ENCODE assay signal across 10 cellular contexts in the genomic region with DNA sequence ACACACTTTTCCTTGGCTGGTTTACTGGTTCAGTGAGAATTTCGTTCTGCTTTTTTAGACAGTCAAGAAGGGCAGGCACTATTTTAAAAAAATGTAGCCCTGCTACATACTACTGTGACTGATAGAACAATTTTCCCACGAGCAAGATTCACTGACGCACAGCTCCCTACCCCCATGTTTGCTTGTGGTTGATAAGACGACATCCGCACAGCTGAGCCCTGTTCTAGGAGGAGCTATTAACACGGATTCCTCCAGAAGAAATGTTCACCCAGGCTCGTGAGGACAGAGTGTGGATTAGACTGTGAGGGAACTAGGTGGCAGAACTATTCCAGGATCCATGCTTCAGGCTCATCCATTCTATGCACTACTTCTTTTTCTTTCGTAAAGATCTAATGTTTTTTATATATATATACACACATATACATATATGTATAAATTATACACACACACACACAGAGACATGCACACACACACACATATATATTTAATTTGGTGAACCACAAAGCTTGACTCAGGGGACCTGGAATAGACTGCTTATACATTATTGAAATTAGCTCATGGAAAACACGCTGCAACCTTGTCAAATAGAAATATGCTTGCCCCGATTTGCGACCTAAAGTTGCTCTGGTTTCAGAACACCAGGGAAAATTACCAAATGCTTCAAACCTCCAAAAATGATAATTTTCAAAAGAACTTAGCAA.
DNase-seq lines count a peak whose midpoint lies in the region; ATAC-seq and TF ChIP-seq lines count a peak whose summit lies in the region.
"Had no signal": no experiment of that assay in that cellular context is flagged by ENCODE, and none has a peak within 500 bp of the region (broad histone marks: within the 10 kb centered on the region; RNA-seq: fewer than 3 reads in every experiment).

No MANE protein-coding gene starts in this region.

- peak overlapping the region; percentile 58 for H3K4me3 Mint-ChIP-seq in CD4-positive, alpha-beta T cell

- intact Hi-C loops in CD4-positive, alpha-beta T cell (cut with DNase I, micrococcal nuclease), result loop anchor here in 1 of 2 experiments (1.0 to 5.0 kb wide), 4 partner anchors 13 to 169 kb away; no protein-coding TSS in a partner anchor
- intact Hi-C loops in left colon (cut with DNase I, micrococcal nuclease), result no loop called here

- ATAC-seq in CD4-positive, alpha-beta T cell (ENCODE audit: poor library complexity), result peak; percentile 95
- ATAC-seq in HG03439 (IDR thresholded peaks at IDR 0.05; ENCODE audit: unreplicated experiment), result no peak
- no peak for ATAC-seq in left colon
- no peak for ATAC-seq in HG03571 (IDR thresholded peaks at IDR 0.05; ENCODE audit: unreplicated experiment)

- peaks cover 16% of the 10 kb centered on the region for H3K36me3 Mint-ChIP-seq in CD4-positive, alpha-beta T cell (ENCODE audit: low read depth)

- DNase-seq in CD4-positive, alpha-beta T cell, result peak; percentile 35 to 81 (median 50)
- DNase-seq in OCI-M1 (lab: John Stamatoyannopoulos, UW), result peak; percentile 91
- DNase-seq in activated effector memory CD4-positive, alpha-beta T cell treated with Interleukin-2 at 50 U/mL for 16 hours, result peak; percentile 28
- peak; percentile 34 for DNase-seq in hepatocyte (ENCODE audit: low spot score)
- no peak for DNase-seq in RWPE1 (ENCODE audit: low spot score)
- no peak for DNase-seq in left colon
- DNase-seq: mesendoderm, SHP77 had no signal

- H3K27ac ChIP-seq in CD4-positive, alpha-beta T cell (ENCODE audit: low read depth, low read length), result peak overlapping the region; percentile 43
- H3K27ac ChIP-seq in hepatocyte, result no peak overlapping the region
- no peak overlapping the region for H3K27ac ChIP-seq in RWPE1

- no peaks in the 10 kb centered on the region for H3K9me2 ChIP-seq in hepatocyte (replicated peaks; ENCODE audit: insufficient read depth)

- TF ChIP-seq CTCF in CD4-positive, alpha-beta T cell (IDR thresholded peaks at IDR 0.05), result no peak
- TF ChIP-seq CTCF in hepatocyte (IDR thresholded peaks at IDR 0.05; ENCODE audit: poor library complexity), result no peak
- TF ChIP-seq CTCF in RWPE1 (conservative IDR thresholded peaks at IDR 0.05; ENCODE audit: low read depth), result no peak

- peak overlapping the region; percentile 97 for H3K27ac Mint-ChIP-seq in CD4-positive, alpha-beta T cell

- H3K79me2 ChIP-seq in hepatocyte, result no peaks in the 10 kb centered on the region

- CTCF ChIA-PET in CD4-positive, alpha-beta T cell (lab: Charles Lee), result interaction anchor here (0.9 to 1.2 kb wide), 3 partner anchors 24 to 123 kb away, joined by 3 to 4 read pairs (median 3); no protein-coding TSS in a partner anchor
- CTCF ChIA-PET in RWPE1 (lab: Yijun Ruan, JAX), result interaction anchor here (0.5 kb wide), 1 partner anchor 1867 kb away, joined by 5 read pairs; no protein-coding TSS in a partner anchor

- no peaks in the 10 kb centered on the region for H3K36me3 ChIP-seq in hepatocyte (replicated peaks; ENCODE audit: insufficient read depth, low read depth)

- no peak overlapping the region for H3K4me3 ChIP-seq in hepatocyte

- 56% methylated on average over 11 of the region's 11 CpGs for whole genome bisulfite sequencing in hepatocyte (ENCODE audit: low lambda C conversion rate, missing lambda C conversion rate)

- POLR2A ChIA-PET in CD4-positive, alpha-beta T cell (lab: Charles Lee), result interaction anchor here (0.8 to 3.9 kb wide), 8 partner anchors 9 to 72 kb away, joined by 3 to 55 read pairs (median 4); no protein-coding TSS in a partner anchor
- POLR2A ChIA-PET in RWPE1 (lab: Yijun Ruan, JAX; ENCODE audit: low non-redundant PET), result no interaction called here

- no peaks in the 10 kb centered on the region for H3K27me3 ChIP-seq in CD4-positive, alpha-beta T cell (ENCODE audit: control insufficient read depth, insufficient read depth, low read length)
- H3K27me3 ChIP-seq in hepatocyte, result no peaks in the 10 kb centered on the region

- no peak overlapping the region for H2AFZ ChIP-seq in hepatocyte

- H3K4me1 ChIP-seq in hepatocyte (ENCODE audit: insufficient read depth), result no peaks in the 10 kb centered on the region

- H3K4me2 ChIP-seq in hepatocyte, result no peak overlapping the region

- H3K9me3 Mint-ChIP-seq in CD4-positive, alpha-beta T cell, result no peaks in the 10 kb centered on the region

- H3K27me3 Mint-ChIP-seq in CD4-positive, alpha-beta T cell, result no peaks in the 10 kb centered on the region

- no peaks in the 10 kb centered on the region for H4K20me1 ChIP-seq in hepatocyte (ENCODE audit: insufficient read depth, poor library complexity, severe bottlenecking)

- no peaks in the 10 kb centered on the region for H3K9me3 ChIP-seq in CD4-positive, alpha-beta T cell (ENCODE audit: control insufficient read depth, low read length)
- no peaks in the 10 kb centered on the region for H3K9me3 ChIP-seq in hepatocyte (ENCODE audit: low read depth)

- peaks cover 58% of the 10 kb centered on the region for H3K4me1 Mint-ChIP-seq in CD4-positive, alpha-beta T cell (ENCODE audit: low read depth)

Comparison
In these comparisons a context has a peak if more than half of its experiments do, and no peak if none do; other contexts are left out.
1. DNase-seq: peak in CD4-positive, alpha-beta T cell (10 of 10), OCI-M1 (single experiment), activated effector memory CD4-positive, alpha-beta T cell treated with Interleukin-2 at 50 U/mL for 16 hours (single experiment) and hepatocyte (single experiment); none in RWPE1 (single experiment) and left colon (0 of 2).